In the genomic region with DNA sequence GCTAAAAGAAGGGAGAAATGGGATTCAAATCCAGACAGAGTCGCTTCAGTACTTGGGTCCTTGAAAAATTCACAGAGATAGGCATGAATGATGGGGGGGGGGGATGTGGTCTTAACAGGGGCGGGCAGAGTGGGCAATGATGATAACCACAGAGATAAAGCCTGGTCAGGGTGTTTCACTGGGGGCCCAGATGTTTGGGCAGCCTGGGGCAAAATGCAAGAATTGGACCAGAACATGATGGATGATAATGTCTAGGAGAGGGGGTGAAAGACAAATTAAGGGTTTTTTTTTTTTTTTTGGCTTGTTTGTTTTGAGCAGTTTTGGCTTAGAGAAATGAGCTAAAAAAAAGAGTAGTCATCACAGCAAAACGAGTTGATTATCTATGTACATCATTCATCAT, we compare ENCODE assay signal across 27 cellular contexts. TPM values are rescaled to one million over a fixed set of nuclear protein-coding genes. Genes with fewer than 3 reads are reported as not detected.
"Had no signal": no experiment of that assay in that cellular context is flagged by ENCODE, and none has a peak within 500 bp of the region (broad histone marks: within the 10 kb centered on the region; RNA-seq: fewer than 3 reads in every experiment).

No MANE protein-coding gene starts in this region.

- H3K27ac Mint-ChIP-seq: activated CD4-positive, alpha-beta memory T cell treated with anti-CD3 and anti-CD28 coated beads for 36 hours; activated CD4-positive, alpha-beta T cell treated with anti-CD3 and anti-CD28 coated beads, Interleukin-2, amount 10 ng/mL, durations not matched to agents 7 days and 5 days; activated naive CD4-positive, alpha-beta T cell treated with anti-CD3 and anti-CD28 coated beads for 36 hours; activated naive CD8-positive, alpha-beta T cell; T-helper 1 cell treated with Interleukin-12 subunit alpha and Interleukin-12 subunit beta and Interleukin-4 antibody, amounts not matched to agents 30 μg/mL and 1 μg/mL, for 36 hours had no signal

- H3K36me3 ChIP-seq: MG63 had no signal

- ATAC-seq: activated T-cell treated with anti-CD3 and anti-CD28 coated beads, Interleukin-2, amount 50 U/mL, for 4 hours; Panc1; Right ventricle myocardium inferior had no signal

- H3K4me3 Mint-ChIP-seq: activated CD4-positive, alpha-beta memory T cell treated with anti-CD3 and anti-CD28 coated beads for 36 hours; activated CD4-positive, alpha-beta T cell treated with anti-CD3 and anti-CD28 coated beads, Interleukin-2, amount 10 ng/mL, durations not matched to agents 7 days and 5 days; activated naive CD4-positive, alpha-beta T cell treated with anti-CD3 and anti-CD28 coated beads for 36 hours; activated naive CD8-positive, alpha-beta T cell; activated T-cell treated with anti-CD3 and anti-CD28 coated beads, Interleukin-2, amount 50 U/mL, for 4 hours; T-helper 1 cell treated with Interleukin-12 subunit alpha and Interleukin-12 subunit beta and Interleukin-4 antibody, amounts not matched to agents 30 μg/mL and 1 μg/mL, for 36 hours had no signal

- DNase-seq: activated CD4-positive, alpha-beta memory T cell treated with anti-CD3 and anti-CD28 coated beads for 36 hours; activated CD4-positive, alpha-beta T cell treated with anti-CD3 and anti-CD28 coated beads, Interleukin-2, amount 10 ng/mL, durations not matched to agents 7 days and 5 days; activated CD4-positive, CD25-positive, alpha-beta regulatory T cell; activated CD8-positive, alpha-beta memory T cell treated with anti-CD3 and anti-CD28 coated beads for 24 hours; activated gamma-delta T cell; activated naive CD4-positive, alpha-beta T cell treated with anti-CD3 and anti-CD28 coated beads for 36 hours; activated T-cell treated with anti-CD3 and anti-CD28 coated beads, Interleukin-2, amount 50 U/mL, for 4 hours; cerebellar nuclear complex; MG63; MV-4-11; NCI-H1092 treated with DMSO at 0.1 percent for 48 hours; NCI-H1417 treated with DMSO at 0.1 percent for 48 hours; NCI-H1694; NCI-H2029; NCI-H2107; NCI-H2171 treated with DMSO at 0.1 percent for 48 hours; NCI-H226; NCI-H526; NCI-H82; RPMI8226; T1000 had no signal

- H3K36me3 Mint-ChIP-seq: activated CD4-positive, alpha-beta memory T cell treated with anti-CD3 and anti-CD28 coated beads for 36 hours; activated naive CD8-positive, alpha-beta T cell had no signal

- H3K4me1 Mint-ChIP-seq: activated CD4-positive, alpha-beta T cell treated with anti-CD3 and anti-CD28 coated beads, Interleukin-2, amount 10 ng/mL, durations not matched to agents 7 days and 5 days had no signal

- H3K4me3 ChIP-seq: MG63 had no signal

- H3K9me3 Mint-ChIP-seq: activated CD4-positive, alpha-beta memory T cell treated with anti-CD3 and anti-CD28 coated beads for 36 hours; activated CD4-positive, alpha-beta T cell treated with anti-CD3 and anti-CD28 coated beads, Interleukin-2, amount 10 ng/mL, durations not matched to agents 7 days and 5 days; activated naive CD4-positive, alpha-beta T cell treated with anti-CD3 and anti-CD28 coated beads for 36 hours; activated T-cell treated with anti-CD3 and anti-CD28 coated beads, Interleukin-2, amount 50 U/mL, for 4 hours; T-helper 1 cell treated with Interleukin-12 subunit alpha and Interleukin-12 subunit beta and Interleukin-4 antibody, amounts not matched to agents 30 μg/mL and 1 μg/mL, for 36 hours had no signal

RNA-seq across cellular contexts. Expression of a gene that starts 57.4 kb away (rescaled TPM):
- total RNA-seq: activated CD4-positive, alpha-beta memory T cell treated with anti-CD3 and anti-CD28 coated beads for 36 hours; activated CD4-positive, alpha-beta T cell treated with anti-CD3 and anti-CD28 coated beads, Interleukin-2, amount 10 ng/mL, durations not matched to agents 7 days and 5 days; activated naive CD4-positive, alpha-beta T cell treated with anti-CD3 and anti-CD28 coated beads for 36 hours; activated T-cell treated with anti-CD3 and anti-CD28 coated beads, Interleukin-2, amount 50 U/mL, for 4 hours; NCI-H460; OCI-LY7; Right ventricle myocardium inferior had no signal
